8 cellular contexts compared by ENCODE assay signal in genomic region chr3:122679467-122680291, GRCh38. TPM values are rescaled to one million over a fixed set of nuclear protein-coding genes. Genes with fewer than 3 reads are reported as not detected.
A peak's percentile ranks its signal among the peaks of the same experiment; 100 is the strongest.
DNase-seq lines count a peak whose midpoint lies in the region; ATAC-seq, FAIRE-seq and TF ChIP-seq lines count a peak whose summit lies in the region.

No MANE protein-coding gene starts in this region.

- BruUV-seq in Calu3 (replicated peaks; lab: Mats Ljungman, UMichigan) = no TSS peak

- intact Hi-C loops in Calu3 (cut with micrococcal nuclease; ENCODE audit: unreplicated experiment) = loop anchor here (1.0 to 5.0 kb wide), 3 partner anchors 115 to 222 kb away; partner anchors contain the start of genes DTX3L and PARP9
- intact Hi-C loops in pancreas (cut with DNase I) = loop anchor here in 2 of 3 donors (5.0 to 10.0 kb wide), 2 partner anchors 117 to 285 kb away; partner anchors contain the start of genes DTX3L (in 2 of the 2) and PARP9 (in 2 of the 2)

- peaks cover 24% of the 10 kb centered on the region for H3K36me3 Mint-ChIP-seq in Calu3 (ENCODE audit: insufficient read depth, unreplicated experiment)
- peaks cover 19% of the 10 kb centered on the region for H3K36me3 Mint-ChIP-seq in activated T-cell treated with anti-CD3 and anti-CD28 coated beads, Interleukin-2, amount 50 U/mL, for 24 hours (ENCODE audit: low read depth)

- no peaks in the 10 kb centered on the region for H3K27me3 Mint-ChIP-seq in Calu3 (ENCODE audit: unreplicated experiment)
- no peaks in the 10 kb centered on the region for H3K27me3 Mint-ChIP-seq in activated T-cell treated with anti-CD3 and anti-CD28 coated beads, Interleukin-2, amount 50 U/mL, for 24 hours

- H3K4me1 Mint-ChIP-seq in Calu3 (ENCODE audit: low read depth, unreplicated experiment) = peaks cover 26% of the 10 kb centered on the region
- H3K4me1 Mint-ChIP-seq in activated T-cell treated with anti-CD3 and anti-CD28 coated beads, Interleukin-2, amount 50 U/mL, for 24 hours (ENCODE audit: low read depth) = peaks cover 59% of the 10 kb centered on the region

- 14 to 16% methylated on average over 18 of the region's 18 CpGs for WGBS in pancreas, 2 donors

- H3K4me3 ChIP-seq in fibroblast of villous mesenchyme (ENCODE audit: low read depth, low read length) = peak overlapping the region; percentile 71
- H3K4me3 ChIP-seq in pancreas = peak overlapping the region; percentile 58 to 88 (median 74)

- H3K9me3 ChIP-seq in pancreas = no peaks in the 10 kb centered on the region

- DNase-seq in Calu3 = peak; percentile 7
- peak; percentile 82 for DNase-seq in M059J (ENCODE audit: low read depth)
- peak; percentile 58 for DNase-seq in activated T-cell treated with anti-CD3 and anti-CD28 coated beads, Interleukin-2, amount 50 U/mL, for 24 hours
- DNase-seq in fibroblast of villous mesenchyme (ENCODE audit: low read depth) = peak; percentile 59
- peak in 3 of 6 donors; percentile 32 to 39 (median 38) for DNase-seq in pancreas
- DNase-seq in HPDE6-E6E7 (ENCODE audit: extremely low spot score) = no peak
- no peak for DNase-seq in effector CD4-positive, alpha-beta T cell

- peak overlapping the region; percentile 95 for H3K4me3 Mint-ChIP-seq in Calu3 (ENCODE audit: low read depth, unreplicated experiment)
- H3K4me3 Mint-ChIP-seq in activated T-cell treated with anti-CD3 and anti-CD28 coated beads, Interleukin-2, amount 50 U/mL, for 24 hours = peak overlapping the region; percentile 90

- H3K27ac Mint-ChIP-seq in Calu3 (ENCODE audit: unreplicated experiment) = peak overlapping the region; percentile 93
- peak overlapping the region; percentile 99 for H3K27ac Mint-ChIP-seq in activated T-cell treated with anti-CD3 and anti-CD28 coated beads, Interleukin-2, amount 50 U/mL, for 24 hours

- H3K9me3 Mint-ChIP-seq in Calu3 (ENCODE audit: low read depth, unreplicated experiment) = no peaks in the 10 kb centered on the region
- H3K9me3 Mint-ChIP-seq in activated T-cell treated with anti-CD3 and anti-CD28 coated beads, Interleukin-2, amount 50 U/mL, for 24 hours = no peaks in the 10 kb centered on the region

- no peak for FAIRE-seq in pancreas (lab: Jason Lieb, UNC)

- H3K36me3 ChIP-seq in pancreas = no peaks in the 10 kb centered on the region

- peak; percentile 10 for ATAC-seq in GM21390 (IDR thresholded peaks at IDR 0.05; ENCODE audit: unreplicated experiment)
- peak; percentile 49 to 71 (median 62) for ATAC-seq in pancreas

- H3K4me1 ChIP-seq in pancreas = peaks cover 0 to 16% (median 0%) of the 10 kb centered on the region in 3 donors

- H3K27me3 ChIP-seq in pancreas = no peaks in the 10 kb centered on the region

- peak overlapping the region; percentile 74 to 96 (median 88) for H3K27ac ChIP-seq in pancreas

- TF ChIP-seq CTCF in Calu3 (IDR thresholded peaks at IDR 0.05; ENCODE audit: unreplicated experiment) = no peak
- no peak for TF ChIP-seq CTCF in fibroblast of villous mesenchyme (IDR thresholded peaks at IDR 0.05; ENCODE audit: insufficient read depth, low read depth, low read length)
- no peak for TF ChIP-seq CTCF in pancreas (IDR thresholded peaks at IDR 0.05)

- CTCF ChIA-PET in Calu3 (lab: Charles Lee) = interaction anchor here (0.6 to 2.5 kb wide), 10 partner anchors 10 to 295 kb away, joined by 3 to 17 read pairs (median 6); partner anchors contain the start of genes DTX3L, FAM162A and PARP9

RNA-seq across cellular contexts. Expression of gene PARP14, which starts 1.0 kb away (rescaled TPM):
- total RNA-seq in Calu3 (2022) (95.5 and 168 TPM in 2 replicates), fibroblast of villous mesenchyme (60.9 and 91.1 TPM in 2 replicates), pancreas (10 to 100 TPM in 5 of 6 donors, 1 to 10 TPM in 1; 7.6 to 27.7 (median 13.4) TPM)
- 135 and 158 TPM in 2 replicates for total RNA-seq in M059J (2014; rRNA removed; shearing (Covaris generic))
- 10 to 100 TPM in 1 of 2 donors, 1 to 10 TPM in 1; 7.2 to 11.3 TPM for polyA plus RNA-seq in pancreas

Comparison
In these comparisons a context has a peak if more than half of its experiments do, and no peak if none do; other contexts are left out.
1. DNase-seq: peak in Calu3 (single experiment), M059J (single experiment), activated T-cell treated with anti-CD3 and anti-CD28 coated beads, Interleukin-2, amount 50 U/mL, for 24 hours (single experiment) and fibroblast of villous mesenchyme (single experiment); none in HPDE6-E6E7 (single experiment) and effector CD4-positive, alpha-beta T cell (single experiment).